In genomic region chr18:77711096-77711495, GRCh38 we compare ENCODE assay signal across 1 cellular context.
TF ChIP-seq lines count a peak whose summit lies in the region.

No MANE protein-coding gene starts in this region.

TF ChIP-seq in HCT116, 20 proteins besides CTCF, POLR2A, EP300 and RAD21 (continued from another document):
- no peak for TF ChIP-seq REST (IDR thresholded peaks at IDR 0.05; ENCODE audit: low read depth)
- TF ChIP-seq YY1 (IDR thresholded peaks at IDR 0.05; ENCODE audit: extremely low read depth, insufficient replicate concordance, low read depth, low read length): no peak
- TF ChIP-seq JUND (IDR thresholded peaks at IDR 0.05): no peak
- no peak for TF ChIP-seq EZH2 (IDR thresholded peaks at IDR 0.05)
- no peak for TF ChIP-seq SIN3A (IDR thresholded peaks at IDR 0.05; ENCODE audit: low read depth)
- no peak for TF ChIP-seq ZBTB33 (IDR thresholded peaks at IDR 0.05; ENCODE audit: extremely low read depth, insufficient replicate concordance, low read length)
- no peak for TF ChIP-seq CEBPB (IDR thresholded peaks at IDR 0.05; ENCODE audit: low read depth)
TF ChIP-seq in HCT116: peak in this region for 0.
